In the genomic region with DNA sequence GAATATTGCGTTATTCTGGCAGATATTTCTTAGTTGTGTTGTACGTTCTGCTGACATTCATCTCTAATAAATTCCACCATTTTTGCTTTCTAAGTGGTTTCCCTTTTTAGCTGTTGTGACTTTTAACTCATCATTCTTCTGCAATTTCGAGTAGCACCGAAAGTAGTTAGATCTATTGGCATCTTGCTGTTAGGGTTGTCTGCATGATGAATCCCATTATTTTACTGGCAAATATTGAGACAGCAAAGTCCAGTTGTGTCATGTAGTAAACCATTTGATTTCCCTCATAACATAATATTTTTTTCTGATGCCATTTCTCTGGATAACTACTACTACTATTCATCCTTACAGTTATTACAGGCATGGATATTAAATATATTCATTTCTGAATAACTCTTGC, we compare ENCODE assay signal across 29 cellular contexts.
A peak's percentile ranks its signal among the peaks of the same experiment; 100 is the strongest.
DNase-seq lines count a peak whose midpoint lies in the region; ATAC-seq and TF ChIP-seq lines count a peak whose summit lies in the region.
"Had no signal": no experiment of that assay in that cellular context is flagged by ENCODE, and none has a peak within 500 bp of the region (broad histone marks: within the 10 kb centered on the region; RNA-seq: fewer than 3 reads in every experiment).

No MANE protein-coding gene starts in this region.

- H3K9me2 ChIP-seq in neural cell (ENCODE audit: insufficient read depth, low read length), result no peaks in the 10 kb centered on the region

- no peak overlapping the region for H3K9ac ChIP-seq in mammary epithelial cell (ENCODE audit: insufficient read depth, low read length)
- H3K9ac ChIP-seq in neural cell (ENCODE audit: low read length), result no peak overlapping the region
- H3K9ac ChIP-seq: BLaER1; BLaER1 treated with 17β-estradiol and CSF1 and Interleukin-3, amounts not matched to agents 10 nM and 100 nM had no signal

- no peak for TF ChIP-seq CTCF in mammary epithelial cell (conservative IDR thresholded peaks at IDR 0.05 in 1 of 2, IDR thresholded peaks at IDR 0.05 in 1 of 2; ENCODE audit: extremely low read depth in 1 of 2, insufficient read depth in 1 of 2, low read depth in 1 of 2, low read length in 2 of 2)
- no peak for TF ChIP-seq CTCF in breast epithelium (IDR thresholded peaks at IDR 0.05)
- TF ChIP-seq CTCF in neural cell (IDR thresholded peaks at IDR 0.05; ENCODE audit: poor library complexity, severe bottlenecking), result no peak

- no peak for TF ChIP-seq POLR2A in breast epithelium (IDR thresholded peaks at IDR 0.05)

- DNase-seq in mammary epithelial cell (no peak), breast epithelium (ENCODE audit: low spot score in 2 of 2) (no peak), left lobe of liver (ENCODE audit: low spot score) (no peak)
- DNase-seq: 8988T; ACHN; AML-193; BE2C; C1 segment of cervical spinal cord; Caco-2; Calu3; CD4-positive, alpha-beta memory T cell; CD4-positive, alpha-beta T cell; CD4-positive, CD25-positive, alpha-beta regulatory T cell; CD8-positive, alpha-beta memory T cell; CD8-positive, alpha-beta T cell; COR-L47; DMS 273 treated with DMSO at 0.1 percent for 48 hours; DMS153; DMS53; DMS79; DMS79 treated with DMSO at 0.1 percent for 48 hours; DND-41; EL had no signal

- in situ Hi-C loops in mammary epithelial cell (cut with MboI; ENCODE audit: low sequenced_read_pairs in 2 of 2), result no loop called here

- dilution Hi-C loops in mammary epithelial cell (cut with HindIII; ENCODE audit: low sequenced_read_pairs), result no loop called here

- H3K79me2 ChIP-seq in mammary epithelial cell (ENCODE audit: insufficient read depth, low read length) (no peaks in the 10 kb centered on the region), neural cell (replicated peaks; ENCODE audit: insufficient read depth, low read length) (no peaks in the 10 kb centered on the region)

- H3K36me3 ChIP-seq in mammary epithelial cell (ENCODE audit: insufficient read depth, low read length) (no peaks in the 10 kb centered on the region), breast epithelium (no peaks in the 10 kb centered on the region), neural cell (ENCODE audit: insufficient read depth, low read length) (no peaks in the 10 kb centered on the region)
- H3K36me3 ChIP-seq: BE2C; BLaER1; BLaER1 treated with 17β-estradiol and CSF1 and Interleukin-3, amounts not matched to agents 10 nM and 100 nM had no signal

- H3K4me1 ChIP-seq in mammary epithelial cell (ENCODE audit: insufficient read depth, low read length) (no peaks in the 10 kb centered on the region), breast epithelium (no peaks in the 10 kb centered on the region)
- H3K4me1 ChIP-seq: A549; BE2C; BLaER1; BLaER1 treated with 17β-estradiol and CSF1 and Interleukin-3, amounts not matched to agents 10 nM and 100 nM; Caco-2 had no signal

- H3K27ac ChIP-seq in mammary epithelial cell (ENCODE audit: insufficient read depth, low read depth, low read length), result no peak overlapping the region
- H3K27ac ChIP-seq in breast epithelium, result no peak overlapping the region
- H3K27ac ChIP-seq in neural cell (ENCODE audit: low read length), result no peak overlapping the region
- H3K27ac ChIP-seq: 22Rv1; A549; BLaER1; BLaER1 treated with 17β-estradiol and CSF1 and Interleukin-3, amounts not matched to agents 10 nM and 100 nM; C4-2B had no signal

- CTCF ChIA-PET in mammary epithelial cell (lab: Charles Lee; ENCODE audit: low non-redundant PET), result no interaction called here

- H3K9me3 ChIP-seq in mammary epithelial cell (replicated peaks; ENCODE audit: insufficient read depth, low read length) (no peaks in the 10 kb centered on the region), breast epithelium (no peaks in the 10 kb centered on the region), neural cell (ENCODE audit: low read length) (no peaks in the 10 kb centered on the region)
- H3K9me3 ChIP-seq: A549; BE2C; BLaER1; BLaER1 treated with 17β-estradiol and CSF1 and Interleukin-3, amounts not matched to agents 10 nM and 100 nM; Caco-2 had no signal

- H4K20me1 ChIP-seq in mammary epithelial cell (ENCODE audit: insufficient read depth, low read length) (no peaks in the 10 kb centered on the region), neural cell (ENCODE audit: insufficient read depth) (no peaks in the 10 kb centered on the region)
- H4K20me1 ChIP-seq: BLaER1; BLaER1 treated with 17β-estradiol and CSF1 and Interleukin-3, amounts not matched to agents 10 nM and 100 nM had no signal

- no peak for TF ChIP-seq RAD21 in neural cell (conservative IDR thresholded peaks at IDR 0.05)

- 88% methylated on average over 4 of the region's 4 CpGs for WGBS in mammary epithelial cell (ENCODE audit: low coverage, missing lambda C conversion rate)

- intact Hi-C loops in mammary epithelial cell (cut with micrococcal nuclease), result no loop called here
- intact Hi-C loops in breast epithelium (cut with DNase I; ENCODE audit: low total_unique reads), result no loop called here

- peak; percentile 82 for TF ChIP-seq EP300 in neural cell (conservative IDR thresholded peaks at IDR 0.05; ENCODE audit: poor library complexity, severe bottlenecking)

- H3K4me3 ChIP-seq in mammary epithelial cell (replicated peaks in 1 of 3; ENCODE audit: insufficient read depth in 1 of 3, low read depth in 2 of 3, low read length in 3 of 3) (no peak overlapping the region), breast epithelium (no peak overlapping the region), neural cell (ENCODE audit: low read length) (no peak overlapping the region)
- H3K4me3 ChIP-seq: A549; BLaER1; BLaER1 treated with 17β-estradiol and CSF1 and Interleukin-3, amounts not matched to agents 10 nM and 100 nM had no signal

- BruUV-seq in mammary epithelial cell (replicated peaks; lab: Mats Ljungman, UMichigan), result no TSS peak

- H2AFZ ChIP-seq in mammary epithelial cell (ENCODE audit: low read depth, low read length), result peak overlapping the region; percentile 44
- no peak overlapping the region for H2AFZ ChIP-seq in neural cell (ENCODE audit: low read depth, low read length)

- no peaks in the 10 kb centered on the region for H3F3A ChIP-seq in neural cell (ENCODE audit: insufficient read depth, low read length, poor library complexity, severe bottlenecking)

- H3K27me3 ChIP-seq in mammary epithelial cell (ENCODE audit: insufficient read depth, low read length) (no peaks in the 10 kb centered on the region), breast epithelium (no peaks in the 10 kb centered on the region), neural cell (ENCODE audit: insufficient read depth, low read depth, low read length) (no peaks in the 10 kb centered on the region)
- H3K27me3 ChIP-seq: BLaER1; BLaER1 treated with 17β-estradiol and CSF1 and Interleukin-3, amounts not matched to agents 10 nM and 100 nM had no signal

- H3K4me2 ChIP-seq in mammary epithelial cell (ENCODE audit: insufficient read depth, low read depth, low read length), result no peak overlapping the region
- H3K4me2 ChIP-seq in neural cell (ENCODE audit: low read length), result no peak overlapping the region
- H3K4me2 ChIP-seq: A549; BLaER1; BLaER1 treated with 17β-estradiol and CSF1 and Interleukin-3, amounts not matched to agents 10 nM and 100 nM had no signal

- ATAC-seq in left lobe of liver, result no peak
- ATAC-seq: A549; CD8-positive, alpha-beta T cell had no signal

TF ChIP-seq in neural cell, 6 proteins besides CTCF, POLR2A, EP300 and RAD21:
- TF ChIP-seq POLR2AphosphoS5 (IDR thresholded peaks at IDR 0.05) (peak; percentile 87), SMC3 (conservative IDR thresholded peaks at IDR 0.05; ENCODE audit: poor library complexity) (no peak)
TF ChIP-seq in neural cell: peak in this region for 1.
